In genomic region chr2:29613792-29614266, GRCh38 we compare ENCODE assay signal across 19 cellular contexts.
A peak's percentile ranks its signal among the peaks of the same experiment; 100 is the strongest.
DNase-seq lines count a peak whose midpoint lies in the region; ATAC-seq, FAIRE-seq and TF ChIP-seq lines count a peak whose summit lies in the region.
"Had no signal": no experiment of that assay in that cellular context is flagged by ENCODE, and none has a peak within 500 bp of the region (broad histone marks: within the 10 kb centered on the region; RNA-seq: fewer than 3 reads in every experiment).

No MANE protein-coding gene starts in this region.

- H3K36me3 ChIP-seq in H1 (ENCODE audit: control insufficient read depth in 2 of 4, insufficient read depth in 4 of 4, low read length in 3 of 4): no peaks in the 10 kb centered on the region
- H3K36me3 ChIP-seq in trophoblast cell (ENCODE audit: control insufficient read depth in 1 of 2, insufficient read depth in 2 of 2, low read length in 2 of 2): no peaks in the 10 kb centered on the region
- H3K36me3 ChIP-seq: BLaER1, HAP-1 had no signal

- H2BK20ac ChIP-seq in H1 (ENCODE audit: low read length): no peak overlapping the region

- H2BK12ac ChIP-seq in H1 (ENCODE audit: low read depth, low read length) (no peak overlapping the region), trophoblast cell (ENCODE audit: low read length) (peak overlapping the region; percentile 88)

- TF ChIP-seq EP300 in H1 (IDR thresholded peaks at IDR 0.05; ENCODE audit: borderline replicate concordance in 1 of 2, low read depth in 2 of 2, low read length in 2 of 2): no peak

- H2BK5ac ChIP-seq in H1 (ENCODE audit: low read depth, low read length) (no peak overlapping the region), trophoblast cell (ENCODE audit: low read depth, low read length, poor library complexity) (peak overlapping the region; percentile 49)

- no peaks in the 10 kb centered on the region for H4K20me1 ChIP-seq in H1 (replicated peaks in 1 of 2; ENCODE audit: control insufficient read depth in 1 of 2, insufficient read depth in 2 of 2, low read length in 2 of 2)
- H4K20me1 ChIP-seq: BLaER1 had no signal

- WGBS in H1 (ENCODE audit: extremely low coverage in 1 of 2, insufficient coverage in 1 of 2, insufficient read length in 1 of 2, insufficient replicate concordance in 2 of 2, low coverage in 1 of 2, low lambda C conversion rate in 2 of 2, missing lambda C conversion rate in 1 of 2), 2 experiments: 95% methylated on average over 8 of the region's 8 CpGs; no CpG with 5 or more reads in 1 of the 2 experiments
- WGBS in trophoblast cell (ENCODE audit: extremely low coverage, insufficient coverage, insufficient read length): no CpG with 5 or more reads among the region's 8 CpGs

- H2AK5ac ChIP-seq in H1 (ENCODE audit: low read depth, low read length) (peak overlapping the region; percentile 32; the same call in 1 of the 2 replicates), trophoblast cell (ENCODE audit: low read length) (no peak overlapping the region)

- TF ChIP-seq CTCF in H1 (IDR thresholded peaks at IDR 0.05; ENCODE audit: control extremely low read depth in 1 of 3, insufficient read depth in 1 of 3, low read depth in 1 of 3, low read length in 3 of 3): no peak

- CTCF ChIA-PET in H1 (lab: Charles Lee; ENCODE audit: partially characterized antibody): interaction anchor here (0.6 kb wide), 1 partner anchor 231 kb away, joined by 4 read pairs; no protein-coding TSS in a partner anchor

- H3K4ac ChIP-seq in H1 (replicated peaks; ENCODE audit: insufficient read length, low read depth, low read length) (no peak overlapping the region), trophoblast cell (ENCODE audit: low read depth, low read length) (peak overlapping the region; percentile 37)

- POLR2A ChIA-PET in H1 (lab: Charles Lee; ENCODE audit: partially characterized antibody): no interaction called here

- H3K23ac ChIP-seq in H1 (ENCODE audit: insufficient read length) (no peak overlapping the region), trophoblast cell (ENCODE audit: low read length) (no peak overlapping the region)

- no peak overlapping the region for H4K12ac ChIP-seq in trophoblast cell (ENCODE audit: low read depth, low read length)

- no peak overlapping the region for H3K56ac ChIP-seq in H1 (replicated peaks; ENCODE audit: insufficient read length, low read depth, low read length)

- no peak for FAIRE-seq in H1 (lab: Jason Lieb, UNC)
- FAIRE-seq: G401.6, GM12891, HepG2, HTR-8/SVneo had no signal

- H3K14ac ChIP-seq in H1 (ENCODE audit: insufficient read length): no peak overlapping the region
- peak overlapping the region; percentile 30 for H3K14ac ChIP-seq in trophoblast cell (ENCODE audit: low read length)

- H3K79me2 ChIP-seq in H1 (ENCODE audit: control insufficient read depth in 1 of 2, insufficient read depth in 2 of 2, low read length in 2 of 2): no peaks in the 10 kb centered on the region
- H3K79me2 ChIP-seq in trophoblast cell (ENCODE audit: control insufficient read depth, insufficient read depth, low read length, poor library complexity): no peaks in the 10 kb centered on the region

- no peak overlapping the region for H2BK15ac ChIP-seq in H1 (ENCODE audit: low read length)

- H3K27ac ChIP-seq in H1 (ENCODE audit: low read depth, low read length) (no peak overlapping the region), trophoblast cell (ENCODE audit: low read depth, low read length) (peak overlapping the region; percentile 82)
- H3K27ac ChIP-seq: 22Rv1, BLaER1 had no signal

- no peaks in the 10 kb centered on the region for H3K79me1 ChIP-seq in H1 (ENCODE audit: low read depth, low read length)
- peaks cover 37% of the 10 kb centered on the region for H3K79me1 ChIP-seq in trophoblast cell (ENCODE audit: low read length)

- H3K4me1 ChIP-seq in H1 (replicated peaks in 1 of 4; ENCODE audit: control insufficient read depth in 3 of 4, insufficient read depth in 4 of 4, low read length in 3 of 4) (peaks cover 0 to 4% (median 0%) of the 10 kb centered on the region in 4 experiments; a peak in 1 of 7 replicates), trophoblast cell (ENCODE audit: control insufficient read depth in 1 of 2, insufficient read depth in 2 of 2, low read length in 2 of 2) (peaks cover 15 to 30% of the 10 kb centered on the region in 2 experiments)
- H3K4me1 ChIP-seq: BLaER1, HAP-1 had no signal

- H3K18ac ChIP-seq in H1 (ENCODE audit: extremely low read depth, low read length) (no peak overlapping the region), trophoblast cell (ENCODE audit: low read length) (peak overlapping the region; percentile 10)

- no peak for TF ChIP-seq RAD21 in H1 (IDR thresholded peaks at IDR 0.05 in 1 of 2, conservative IDR thresholded peaks at IDR 0.05 in 1 of 2; ENCODE audit: low read depth in 2 of 2, low read length in 2 of 2)

- no peaks in the 10 kb centered on the region for H3K23me2 ChIP-seq in H1 (ENCODE audit: low read depth, low read length)

- H4K91ac ChIP-seq in H1 (replicated peaks; ENCODE audit: insufficient read length, low read length) (no peak overlapping the region), trophoblast cell (ENCODE audit: low read depth, low read length) (peak overlapping the region; percentile 91)

- H3K4me2 ChIP-seq in H1 (ENCODE audit: insufficient read depth in 1 of 2, low read depth in 2 of 2, low read length in 2 of 2) (no peak overlapping the region), trophoblast cell (ENCODE audit: low read length) (no peak overlapping the region)
- H3K4me2 ChIP-seq: BLaER1 had no signal

- H4K5ac ChIP-seq in H1 (ENCODE audit: insufficient read length, low read depth, low read length): no peak overlapping the region

- H4K8ac ChIP-seq in H1 (ENCODE audit: extremely low read depth, insufficient read depth, low read length) (no peak overlapping the region), trophoblast cell (ENCODE audit: low read depth, low read length) (no peak overlapping the region)

- H2BK120ac ChIP-seq in H1 (replicated peaks; ENCODE audit: low read depth, low read length) (no peak overlapping the region), trophoblast cell (ENCODE audit: insufficient read depth, low read length, poor library complexity) (peak overlapping the region; percentile 57)

- no peaks in the 10 kb centered on the region for H3K9me3 ChIP-seq in H1 (ENCODE audit: insufficient read depth in 2 of 2, low read depth in 1 of 2, low read length in 1 of 2)
- peaks cover 2% of the 10 kb centered on the region for H3K9me3 ChIP-seq in trophoblast cell (ENCODE audit: insufficient read depth, low read depth, low read length)
- H3K9me3 ChIP-seq: BLaER1, HAP-1 had no signal

- DNase-seq in NCI-H82 (lab: John Stamatoyannopoulos, UW) (peak; percentile 33), NCI-H82 treated with DMSO at 0.1 percent for 48 hours (lab: John Stamatoyannopoulos, UW; ENCODE audit: unreplicated experiment) (no peak), H1 (ENCODE audit: low read depth in 1 of 2, low spot score in 2 of 2) (no peak), trophoblast cell (no peak), NCI-H1092 treated with DMSO at 0.1 percent for 48 hours (lab: John Stamatoyannopoulos, UW) (no peak), NCI-H748 treated with DMSO at 0.1 percent for 48 hours (lab: John Stamatoyannopoulos, UW) (no peak), ecto neural progenitor cell (ENCODE audit: low spot score) (no peak)
- DNase-seq: Calu3; CD4-positive, alpha-beta T cell; DMS79; GOT3 had no signal

- H3K4me3 ChIP-seq in H1 (ENCODE audit: extremely low read depth in 1 of 4, insufficient read depth in 2 of 4, low read depth in 3 of 4, low read length in 4 of 4) (no peak overlapping the region), trophoblast cell (ENCODE audit: low read depth, low read length) (no peak overlapping the region)
- H3K4me3 ChIP-seq: BLaER1, HAP-1 had no signal

- no peaks in the 10 kb centered on the region for H3K27me3 ChIP-seq in H1 (replicated peaks in 1 of 4; ENCODE audit: control insufficient read depth in 3 of 4, extremely low read depth in 1 of 4, insufficient read depth in 3 of 4, low read length in 3 of 4)
- H3K27me3 ChIP-seq in trophoblast cell (ENCODE audit: insufficient read depth, low read length): no peaks in the 10 kb centered on the region
- H3K27me3 ChIP-seq: BLaER1 had no signal

- TF ChIP-seq POLR2A in H1 (IDR thresholded peaks at IDR 0.05; ENCODE audit: control extremely low read depth in 1 of 2, low read depth in 2 of 2, low read length in 2 of 2): no peak

- H2AFZ ChIP-seq in H1 (ENCODE audit: low read length): no peak overlapping the region
- H2AFZ ChIP-seq in trophoblast cell (ENCODE audit: insufficient read depth, low read length, poor library complexity): no peak overlapping the region

- ATAC-seq in HG03039 (IDR thresholded peaks at IDR 0.05; ENCODE audit: unreplicated experiment): no peak
- ATAC-seq: HepG2 had no signal

- H3K9ac ChIP-seq in H1 (replicated peaks in 1 of 4; ENCODE audit: extremely low read depth in 1 of 4, low read depth in 3 of 4, low read length in 3 of 4): no peak overlapping the region
- H3K9ac ChIP-seq in trophoblast cell (ENCODE audit: low read length): no peak overlapping the region
- H3K9ac ChIP-seq: BLaER1 had no signal

TF ChIP-seq in H1, 55 proteins besides CTCF, POLR2A, EP300 and RAD21:
- TF ChIP-seq SP4 (IDR thresholded peaks at IDR 0.05; ENCODE audit: low read length): no peak
